20 cellular contexts compared by ENCODE assay signal in genomic region chr18:59570101-59570875, GRCh38.
A peak's percentile ranks its signal among the peaks of the same experiment; 100 is the strongest.
DNase-seq lines count a peak whose midpoint lies in the region; ATAC-seq and TF ChIP-seq lines count a peak whose summit lies in the region.
"Had no signal": no experiment of that assay in that cellular context is flagged by ENCODE, and none has a peak within 500 bp of the region (broad histone marks: within the 10 kb centered on the region; RNA-seq: fewer than 3 reads in every experiment).

No MANE protein-coding gene starts in this region.

- DNase-seq in GM23338 (ENCODE audit: low spot score) (no peak), NCI-H524 (lab: John Stamatoyannopoulos, UW) (peak; percentile 68 to 89), fibroblast of pulmonary artery (ENCODE audit: low read depth) (peak; percentile 29), neural progenitor cell (ENCODE audit: low spot score) (peak; percentile 43), NCI-H1105 (lab: John Stamatoyannopoulos, UW) (no peak), body of pancreas (no peak)
- DNase-seq: activated CD4-positive, alpha-beta memory T cell treated with anti-CD3 and anti-CD28 coated beads for 36 hours; activated T-cell treated with anti-CD3 and anti-CD28 coated beads, Interleukin-2, amount 50 U/mL, for 24 hours; brain microvascular endothelial cell; Caco-2; gastrocnemius medialis; Karpas-422; left ventricle myocardium superior; NCI-H1105 treated with DMSO at 0.1 percent for 48 hours; ovary; T-cell had no signal

- H3K9me3 ChIP-seq in neural progenitor cell (ENCODE audit: low read depth): no peaks in the 10 kb centered on the region
- no peaks in the 10 kb centered on the region for H3K9me3 ChIP-seq in body of pancreas
- H3K9me3 ChIP-seq: Caco-2, gastrocnemius medialis, ovary had no signal

- H3K4me1 Mint-ChIP-seq in GM23338 (peaks cover 24% of the 10 kb centered on the region), neural progenitor cell (peaks cover 43% of the 10 kb centered on the region)
- H3K4me1 Mint-ChIP-seq in stimulated activated memory B cell treated with anti-CD40 and anti-IgM and Interleukin-4, amounts not matched to agents 10 μg/mL and 1 μg/mL and 100 μg/mL, for 72 hours: no peaks in the 10 kb centered on the region
- H3K4me1 Mint-ChIP-seq: T-cell had no signal

- no peaks in the 10 kb centered on the region for H4K20me1 ChIP-seq in GM23338 (replicated peaks; ENCODE audit: insufficient read depth)
- no peaks in the 10 kb centered on the region for H4K20me1 ChIP-seq in neural progenitor cell (ENCODE audit: low read depth)

- 43 to 44% methylated on average over 9 of the region's 9 CpGs for WGBS in body of pancreas, 2 donors

- no peak overlapping the region for H3K9ac ChIP-seq in neural progenitor cell

- H3K36me3 ChIP-seq in GM23338 (ENCODE audit: insufficient read depth): no peaks in the 10 kb centered on the region
- H3K36me3 ChIP-seq in neural progenitor cell: no peaks in the 10 kb centered on the region
- no peaks in the 10 kb centered on the region for H3K36me3 ChIP-seq in body of pancreas (replicated peaks in 1 of 2; ENCODE audit: insufficient read depth in 1 of 2, low read depth in 2 of 2)
- H3K36me3 ChIP-seq: brain microvascular endothelial cell, gastrocnemius medialis, ovary had no signal

- H3K9me2 ChIP-seq in GM23338 (ENCODE audit: insufficient read depth): peaks cover 4% of the 10 kb centered on the region

- H3K79me2 ChIP-seq in GM23338 (replicated peaks; ENCODE audit: insufficient read depth): no peaks in the 10 kb centered on the region
- H3K79me2 ChIP-seq in neural progenitor cell (ENCODE audit: low read depth): no peaks in the 10 kb centered on the region

- H3K27ac Mint-ChIP-seq in GM23338: no peak overlapping the region
- no peak overlapping the region for H3K27ac Mint-ChIP-seq in neural progenitor cell
- no peak overlapping the region for H3K27ac Mint-ChIP-seq in stimulated activated memory B cell treated with anti-CD40 and anti-IgM and Interleukin-4, amounts not matched to agents 10 μg/mL and 1 μg/mL and 100 μg/mL, for 72 hours
- H3K27ac Mint-ChIP-seq: activated CD4-positive, alpha-beta memory T cell treated with anti-CD3 and anti-CD28 coated beads for 36 hours; activated naive CD4-positive, alpha-beta T cell treated with anti-CD3 and anti-CD28 coated beads, Interleukin-2, amount 50 U/mL, for 72 hours; activated T-cell treated with anti-CD3 and anti-CD28 coated beads, Interleukin-2, amount 50 U/mL, for 24 hours; dendritic cell treated with granulocyte-macrophage colony-stimulating factor and Interleukin-4, amounts not matched to agents 40 ng/mL and 50 ng/mL, for 4 days; T-cell had no signal

- no peaks in the 10 kb centered on the region for H3F3A ChIP-seq in GM23338 (replicated peaks; ENCODE audit: low read depth)
- no peaks in the 10 kb centered on the region for H3F3A ChIP-seq in neural progenitor cell (ENCODE audit: low read depth)

- H3K4me1 ChIP-seq in GM23338 (ENCODE audit: insufficient read depth) (peaks cover 3% of the 10 kb centered on the region; the same call in 1 of the 2 replicates), neural progenitor cell (peaks cover 18% of the 10 kb centered on the region), body of pancreas (no peaks in the 10 kb centered on the region)
- H3K4me1 ChIP-seq: Caco-2, gastrocnemius medialis had no signal

- peaks cover 3% of the 10 kb centered on the region for H3K27me3 Mint-ChIP-seq in GM23338 (ENCODE audit: insufficient read depth, low read depth, poor library complexity)
- H3K27me3 Mint-ChIP-seq in neural progenitor cell (ENCODE audit: insufficient read depth, low read depth): peaks cover 44% of the 10 kb centered on the region
- H3K27me3 Mint-ChIP-seq in stimulated activated memory B cell treated with anti-CD40 and anti-IgM and Interleukin-4, amounts not matched to agents 10 μg/mL and 1 μg/mL and 100 μg/mL, for 72 hours: peaks cover 9% of the 10 kb centered on the region
- H3K27me3 Mint-ChIP-seq: activated CD4-positive, alpha-beta memory T cell treated with anti-CD3 and anti-CD28 coated beads for 36 hours; activated T-cell treated with anti-CD3 and anti-CD28 coated beads, Interleukin-2, amount 50 U/mL, for 24 hours; dendritic cell treated with granulocyte-macrophage colony-stimulating factor and Interleukin-4, amounts not matched to agents 40 ng/mL and 50 ng/mL, for 4 days had no signal

- ATAC-seq in GM23338 (peak; percentile 40; the same call in 2 of the 3 replicates), body of pancreas (no peak)
- ATAC-seq in stimulated activated memory B cell treated with anti-CD40 and anti-IgM and Interleukin-4, amounts not matched to agents 10 μg/mL and 1 μg/mL and 100 μg/mL, for 72 hours: no peak
- ATAC-seq: activated naive CD4-positive, alpha-beta T cell treated with anti-CD3 and anti-CD28 coated beads, Interleukin-2, amount 50 U/mL, for 72 hours; gastrocnemius medialis; HCT116; left ventricle myocardium superior; T-cell had no signal

- peak overlapping the region; percentile 34 for H2AFZ ChIP-seq in GM23338
- no peak overlapping the region for H2AFZ ChIP-seq in neural progenitor cell (replicated peaks)

- no peak overlapping the region for H3K4me3 ChIP-seq in GM23338
- H3K4me3 ChIP-seq in fibroblast of pulmonary artery (replicated peaks; ENCODE audit: low read depth, low read length): no peak overlapping the region
- H3K4me3 ChIP-seq in neural progenitor cell: no peak overlapping the region
- no peak overlapping the region for H3K4me3 ChIP-seq in body of pancreas
- H3K4me3 ChIP-seq: gastrocnemius medialis, ovary had no signal

- intact Hi-C loops in body of pancreas (cut with DNase I): no loop called here

- H3K36me3 Mint-ChIP-seq in GM23338 (ENCODE audit: low read depth) (no peaks in the 10 kb centered on the region), neural progenitor cell (no peaks in the 10 kb centered on the region)
- no peaks in the 10 kb centered on the region for H3K36me3 Mint-ChIP-seq in stimulated activated memory B cell treated with anti-CD40 and anti-IgM and Interleukin-4, amounts not matched to agents 10 μg/mL and 1 μg/mL and 100 μg/mL, for 72 hours
- H3K36me3 Mint-ChIP-seq: activated CD4-positive, alpha-beta memory T cell treated with anti-CD3 and anti-CD28 coated beads for 36 hours; activated naive CD4-positive, alpha-beta T cell treated with anti-CD3 and anti-CD28 coated beads, Interleukin-2, amount 50 U/mL, for 72 hours; T-cell had no signal

- H3K27me3 ChIP-seq in GM23338 (ENCODE audit: insufficient read depth) (no peaks in the 10 kb centered on the region), neural progenitor cell (no peaks in the 10 kb centered on the region), body of pancreas (no peaks in the 10 kb centered on the region)
- H3K27me3 ChIP-seq: brain microvascular endothelial cell, gastrocnemius medialis, ovary had no signal

- H3K27ac ChIP-seq in GM23338 (ENCODE audit: low read depth) (no peak overlapping the region), neural progenitor cell (no peak overlapping the region), body of pancreas (no peak overlapping the region)
- H3K27ac ChIP-seq: brain microvascular endothelial cell, gastrocnemius medialis, ovary had no signal

- H3K4me3 Mint-ChIP-seq in GM23338 (no peak overlapping the region), neural progenitor cell (peak overlapping the region; percentile 38)
- H3K4me3 Mint-ChIP-seq in stimulated activated memory B cell treated with anti-CD40 and anti-IgM and Interleukin-4, amounts not matched to agents 10 μg/mL and 1 μg/mL and 100 μg/mL, for 72 hours: no peak overlapping the region
- H3K4me3 Mint-ChIP-seq: activated CD4-positive, alpha-beta memory T cell treated with anti-CD3 and anti-CD28 coated beads for 36 hours; activated T-cell treated with anti-CD3 and anti-CD28 coated beads, Interleukin-2, amount 50 U/mL, for 24 hours; dendritic cell treated with granulocyte-macrophage colony-stimulating factor and Interleukin-4, amounts not matched to agents 40 ng/mL and 50 ng/mL, for 4 days; T-cell had no signal

- TF ChIP-seq POLR2A in body of pancreas (IDR thresholded peaks at IDR 0.05): no peak

- H3K4me2 ChIP-seq in GM23338 (no peak overlapping the region), neural progenitor cell (no peak overlapping the region)

- TF ChIP-seq CTCF in GM23338 (conservative IDR thresholded peaks at IDR 0.05; ENCODE audit: low read depth in 2 of 2) (no peak), fibroblast of pulmonary artery (IDR thresholded peaks at IDR 0.05; ENCODE audit: low read length, missing control alignments) (no peak), neural progenitor cell (IDR thresholded peaks at IDR 0.05) (no peak), body of pancreas (IDR thresholded peaks at IDR 0.05) (no peak)

- no peaks in the 10 kb centered on the region for H3K9me3 Mint-ChIP-seq in GM23338
- peaks cover 2% of the 10 kb centered on the region for H3K9me3 Mint-ChIP-seq in neural progenitor cell
- no peaks in the 10 kb centered on the region for H3K9me3 Mint-ChIP-seq in stimulated activated memory B cell treated with anti-CD40 and anti-IgM and Interleukin-4, amounts not matched to agents 10 μg/mL and 1 μg/mL and 100 μg/mL, for 72 hours
- H3K9me3 Mint-ChIP-seq: activated CD4-positive, alpha-beta memory T cell treated with anti-CD3 and anti-CD28 coated beads for 36 hours; activated naive CD4-positive, alpha-beta T cell treated with anti-CD3 and anti-CD28 coated beads, Interleukin-2, amount 50 U/mL, for 72 hours; activated T-cell treated with anti-CD3 and anti-CD28 coated beads, Interleukin-2, amount 50 U/mL, for 24 hours; dendritic cell treated with granulocyte-macrophage colony-stimulating factor and Interleukin-4, amounts not matched to agents 40 ng/mL and 50 ng/mL, for 4 days; T-cell had no signal

TF ChIP-seq in GM23338, 12 proteins besides CTCF, POLR2A, EP300 and RAD21:
- TF ChIP-seq CREB1 (CRISPR knock-in tag; IDR thresholded peaks at IDR 0.05; ENCODE audit: low read depth) (no peak), JUNB (IDR thresholded peaks at IDR 0.05; ENCODE audit: unreplicated experiment) (no peak), POLR2AphosphoS5 (IDR thresholded peaks at IDR 0.05; ENCODE audit: low read depth) (no peak), EZH2phosphoT487 (IDR thresholded peaks at IDR 0.05; ENCODE audit: unreplicated experiment) (no peak)

Comparison
In these comparisons a context has a peak if more than half of its experiments do, and no peak if none do; other contexts are left out.
1. DNase-seq: peak in NCI-H524 (2 of 2), fibroblast of pulmonary artery (single experiment) and neural progenitor cell (single experiment); none in GM23338 (single experiment), NCI-H1105 (single experiment) and body of pancreas (0 of 4).